Comparison of ENCODE assay signal across 15 cellular contexts in the genomic region with DNA sequence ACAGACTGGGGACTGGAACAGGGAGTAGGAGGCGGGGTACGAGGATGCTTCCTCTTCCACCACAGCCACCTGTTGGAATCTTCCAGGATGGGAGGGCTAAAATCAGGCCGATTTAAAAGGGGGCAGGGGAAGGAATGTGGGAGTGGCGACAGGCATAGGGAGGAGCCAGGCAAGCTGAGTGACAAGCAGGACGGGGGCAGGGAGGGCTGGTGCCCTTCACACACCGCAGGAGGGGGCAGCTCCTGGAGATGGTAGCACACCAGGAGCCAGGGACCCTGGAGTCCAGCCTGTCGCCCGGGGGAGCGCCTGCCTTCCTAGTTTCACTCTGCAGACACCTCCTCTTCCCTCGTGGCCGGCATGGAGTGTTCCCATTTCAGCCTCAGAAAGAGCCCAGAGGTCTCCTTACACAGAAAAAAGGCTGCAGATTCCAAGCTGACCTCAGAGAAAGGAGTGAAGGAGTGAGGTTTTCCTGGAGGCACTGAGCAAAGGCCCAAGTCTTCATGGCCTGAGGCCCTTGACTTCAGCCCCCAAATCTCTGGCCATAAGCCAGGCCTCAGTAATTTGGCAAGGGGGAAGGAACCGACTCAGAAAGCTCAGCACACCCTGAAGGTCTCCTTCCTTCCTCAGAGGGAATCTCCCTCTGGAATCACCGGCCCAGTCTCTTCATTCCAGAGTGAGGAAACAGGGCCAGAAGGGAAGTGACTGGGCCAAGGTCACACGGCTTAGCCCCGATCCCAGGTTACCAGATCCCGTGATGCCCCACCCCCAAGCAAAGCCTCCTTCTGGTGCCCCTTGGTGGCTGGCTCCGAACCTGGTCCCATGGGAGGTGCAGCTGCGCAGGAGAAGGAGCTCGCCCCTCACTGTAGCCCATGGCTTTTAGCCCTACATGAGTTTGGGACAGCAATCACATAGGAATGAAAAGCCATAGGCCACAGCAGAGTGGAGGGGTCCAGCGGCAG. TPM values are rescaled to one million over a fixed set of nuclear protein-coding genes. Genes with fewer than 3 reads are reported as not detected.
DNase-seq lines count a peak whose midpoint lies in the region; FAIRE-seq and TF ChIP-seq lines count a peak whose summit lies in the region.
"Had no signal": no experiment of that assay in that cellular context is flagged by ENCODE, and none has a peak within 500 bp of the region (broad histone marks: within the 10 kb centered on the region; RNA-seq: fewer than 3 reads in every experiment).

No MANE protein-coding gene starts in this region.

- peak overlapping the region; percentile 52 for H3K4me2 ChIP-seq in neuronal stem cell (ENCODE audit: insufficient read depth, low read length, poor library complexity, severe bottlenecking)
- no peak overlapping the region for H3K4me2 ChIP-seq in Karpas-422 (ENCODE audit: low read depth, low read length, poor library complexity, severe bottlenecking)
- H3K4me2 ChIP-seq in OCI-LY7 (ENCODE audit: low read length): no peak overlapping the region

- peaks cover 6% of the 10 kb centered on the region for H3K79me1 ChIP-seq in neuronal stem cell (ENCODE audit: low read depth, low read length)

- H3K27me3 ChIP-seq in neuronal stem cell (ENCODE audit: control insufficient read depth in 3 of 3, insufficient read depth in 3 of 3, low read depth in 1 of 3, low read length in 3 of 3) (peaks cover 0 to 48% (median 0%) of the 10 kb centered on the region in 3 experiments), Karpas-422 (ENCODE audit: low read length) (no peaks in the 10 kb centered on the region)

- CTCF ChIA-PET in OCI-LY7 (lab: Charles Lee; ENCODE audit: unreplicated experiment): interaction anchor here (1.2 kb wide), 1 partner anchor 17 kb away, joined by 3 read pairs; no protein-coding TSS in a partner anchor

- H3K23ac ChIP-seq in neuronal stem cell (ENCODE audit: low read depth, low read length, poor library complexity): no peak overlapping the region

- H2AFZ ChIP-seq in neuronal stem cell (ENCODE audit: low read length) (no peak overlapping the region), Karpas-422 (ENCODE audit: low read length) (no peak overlapping the region), OCI-LY7 (ENCODE audit: low read length) (no peak overlapping the region)

- BruUV-seq in OCI-LY7 (replicated peaks; lab: Mats Ljungman, UMichigan): no TSS peak

- peak overlapping the region; percentile 3 for H3K14ac ChIP-seq in neuronal stem cell (ENCODE audit: low read length)

- WGBS in neuronal stem cell (ENCODE audit: extremely low coverage in 2 of 2, insufficient read length in 2 of 2, insufficient replicate concordance in 1 of 2), 2 donors: no CpG with 5 or more reads among the region's 20 CpGs

- TF ChIP-seq CTCF in fibroblast of the aortic adventitia (IDR thresholded peaks at IDR 0.05; ENCODE audit: insufficient read depth, low read length) (no peak), OCI-LY7 (conservative IDR thresholded peaks at IDR 0.05; ENCODE audit: low read length) (no peak)

- peak overlapping the region; percentile 99 for H3K27ac ChIP-seq in neuronal stem cell (replicated peaks; ENCODE audit: low read length)
- no peak overlapping the region for H3K27ac ChIP-seq in Karpas-422 (ENCODE audit: low read length)
- no peak overlapping the region for H3K27ac ChIP-seq in OCI-LY7 (ENCODE audit: low read depth, low read length, poor library complexity, severe bottlenecking)

- H3K9me2 ChIP-seq in Karpas-422 (replicated peaks; ENCODE audit: insufficient read depth, low read length) (no peaks in the 10 kb centered on the region), OCI-LY7 (ENCODE audit: insufficient read depth, low read length) (no peaks in the 10 kb centered on the region)

- no peaks in the 10 kb centered on the region for H4K20me1 ChIP-seq in Karpas-422 (ENCODE audit: insufficient read depth, low read depth, low read length)
- H4K20me1 ChIP-seq in OCI-LY7 (ENCODE audit: insufficient read depth, low read length): no peaks in the 10 kb centered on the region

- POLR2A ChIA-PET in OCI-LY7 (lab: Charles Lee): interaction anchor here (1.2 kb wide), 1 partner anchor 9 kb away, joined by 3 read pairs; no protein-coding TSS in a partner anchor

- no peaks in the 10 kb centered on the region for H3K79me2 ChIP-seq in Karpas-422 (ENCODE audit: low read length)
- no peaks in the 10 kb centered on the region for H3K79me2 ChIP-seq in OCI-LY7 (ENCODE audit: insufficient read depth, low read depth, low read length)

- H2BK15ac ChIP-seq in neuronal stem cell (ENCODE audit: low read length): peak overlapping the region; percentile 8

- H3K4ac ChIP-seq in neuronal stem cell (ENCODE audit: low read length): peak overlapping the region; percentile 4

- intact Hi-C loops in OCI-LY7 (cut with micrococcal nuclease; ENCODE audit: unreplicated experiment): no loop called here

- FAIRE-seq in G401.6 (lab: Jason Lieb, UNC): peak; percentile 72

- H4K91ac ChIP-seq in neuronal stem cell (ENCODE audit: low read depth, low read length, poor library complexity): peak overlapping the region; percentile 35

- TF ChIP-seq POLR2A in erythroblast (IDR thresholded peaks at IDR 0.05; ENCODE audit: low read length): no peak

- DNase-seq in RPMI7951 (ENCODE audit: low read depth) (peak; percentile 23), fibroblast of the aortic adventitia (ENCODE audit: low read depth) (peak; percentile 59), neuronal stem cell (ENCODE audit: low spot score) (no peak), erythroblast (lab: John Stamatoyannopoulos, UW) (no peak), NCI-H1048 (lab: John Stamatoyannopoulos, UW) (no peak), Karpas-422 (no peak), OCI-LY7 (ENCODE audit: low spot score) (no peak)
- DNase-seq: activated CD8-positive, alpha-beta memory T cell treated with anti-CD3 and anti-CD28 coated beads, Interleukin-2, amount 50 U/mL, for 48 hours; BE2C; NCI-H2171; RPMI8226; stimulated activated CD4-positive, alpha-beta T cell treated with anti-CD3 and anti-CD28 coated beads, Interleukin-2, amount 100 ng/mL, for 24 hours had no signal

- peak overlapping the region; percentile 94 for H3K18ac ChIP-seq in neuronal stem cell (ENCODE audit: low read length)

- H2BK120ac ChIP-seq in neuronal stem cell (ENCODE audit: low read depth, low read length): peak overlapping the region; percentile 18

- H3K4me1 ChIP-seq in neuronal stem cell (ENCODE audit: control insufficient read depth in 2 of 2, insufficient read depth in 1 of 2, low read depth in 1 of 2, low read length in 2 of 2) (peaks cover 56 to 66% of the 10 kb centered on the region in 2 donors), Karpas-422 (ENCODE audit: low read length) (no peaks in the 10 kb centered on the region), OCI-LY7 (ENCODE audit: insufficient read depth, low read length, poor library complexity, severe bottlenecking) (peaks cover 40% of the 10 kb centered on the region)

- H2BK12ac ChIP-seq in neuronal stem cell (ENCODE audit: low read length): no peak overlapping the region

- peak overlapping the region; percentile 85 for H2BK5ac ChIP-seq in neuronal stem cell (ENCODE audit: low read length)

- H3K9ac ChIP-seq in neuronal stem cell (ENCODE audit: low read depth, low read length, poor library complexity) (peak overlapping the region; percentile 77), Karpas-422 (ENCODE audit: low read length) (no peak overlapping the region)

- H2AK5ac ChIP-seq in neuronal stem cell (ENCODE audit: low read depth, low read length): peak overlapping the region; percentile 22

- peaks cover 0 to 7% of the 10 kb centered on the region in 2 donors for H3K36me3 ChIP-seq in neuronal stem cell (replicated peaks in 1 of 2; ENCODE audit: control insufficient read depth in 2 of 2, insufficient read depth in 2 of 2, low read length in 2 of 2)
- H3K36me3 ChIP-seq in Karpas-422 (ENCODE audit: insufficient read depth, low read length): no peaks in the 10 kb centered on the region
- no peaks in the 10 kb centered on the region for H3K36me3 ChIP-seq in OCI-LY7 (ENCODE audit: insufficient read depth, low read length)
- H3K36me3 ChIP-seq: BE2C had no signal

- no peak overlapping the region for H4K8ac ChIP-seq in neuronal stem cell (ENCODE audit: low read depth, low read length)

- H3K4me3 ChIP-seq in fibroblast of the aortic adventitia (ENCODE audit: low read depth, low read length): no peak overlapping the region
- peak overlapping the region in 1 of 2 donors; percentile 66 for H3K4me3 ChIP-seq in neuronal stem cell (ENCODE audit: low read length in 2 of 2)
- H3K4me3 ChIP-seq in Karpas-422 (ENCODE audit: low read length): no peak overlapping the region
- no peak overlapping the region for H3K4me3 ChIP-seq in OCI-LY7 (ENCODE audit: low read depth, low read length, poor library complexity, severe bottlenecking)

- no peaks in the 10 kb centered on the region for H3K9me3 ChIP-seq in neuronal stem cell (replicated peaks in 1 of 2; ENCODE audit: control insufficient read depth in 2 of 2, insufficient read depth in 1 of 2, low read depth in 1 of 2, low read length in 2 of 2)
- no peaks in the 10 kb centered on the region for H3K9me3 ChIP-seq in Karpas-422 (ENCODE audit: low read length)
- no peaks in the 10 kb centered on the region for H3K9me3 ChIP-seq in OCI-LY7 (ENCODE audit: low read length)
- H3K9me3 ChIP-seq: BE2C had no signal

RNA-seq across cellular contexts. Expression of gene BLACAT1, which starts 8.1 kb away (rescaled TPM):
- total RNA-seq in RPMI7951 (2014; rRNA removed; shearing (Covaris generic)): not detected in 2 replicates
- total RNA-seq in fibroblast of the aortic adventitia (ENCODE audit: low replicate concordance) (0.09 TPM in 1 of 2 replicates, not detected in the other), OCI-LY7 (2022) (0.29 and 0.48 TPM in 2 replicates)
- polyA plus RNA-seq in neuronal stem cell (2013, experiment 1 of 2): 75.0 TPM
- 75.3 TPM for polyA plus RNA-seq in neuronal stem cell (2013, experiment 2 of 2)
- not detected in 2 replicates for total RNA-seq in Karpas-422 (2014; rRNA removed; shearing (Covaris generic); ENCODE audit: low replicate concordance)
- 0.19 TPM in 1 of 2 replicates, not detected in the other for total RNA-seq in OCI-LY7 (2014; rRNA removed; shearing (Covaris generic))
- total RNA-seq: dermis blood vessel endothelial cell, left ventricle myocardium superior had no signal

RNA-seq across cellular contexts. Expression of gene LEMD1, which starts 25.9 kb away (rescaled TPM):
- total RNA-seq in RPMI7951 (2014; rRNA removed; shearing (Covaris generic)): not detected in 2 replicates
- 0.36 TPM in 1 of 2 replicates, not detected in the other for total RNA-seq in fibroblast of the aortic adventitia (ENCODE audit: low replicate concordance)
- polyA plus RNA-seq in neuronal stem cell (2013, experiment 1 of 2): 108 TPM
- 112 TPM for polyA plus RNA-seq in neuronal stem cell (2013, experiment 2 of 2)
- not detected in 2 replicates for total RNA-seq in Karpas-422 (2014; rRNA removed; shearing (Covaris generic); ENCODE audit: low replicate concordance)
- 0.44 and 0.57 TPM in 2 replicates for total RNA-seq in OCI-LY7 (2014; rRNA removed; shearing (Covaris generic))
- total RNA-seq in OCI-LY7 (2022): 0.63 TPM in 1 of 2 replicates, not detected in the other
- total RNA-seq: dermis blood vessel endothelial cell, left ventricle myocardium superior had no signal

RNA-seq across cellular contexts. Expression of gene CDK18, which starts 56.7 kb away (rescaled TPM):
- under 0.01 and 0.36 TPM in 2 replicates for total RNA-seq in RPMI7951 (2014; rRNA removed; shearing (Covaris generic))
- total RNA-seq in fibroblast of the aortic adventitia (ENCODE audit: low replicate concordance) (0.27 and 1.6 TPM in 2 replicates), OCI-LY7 (2022) (21.2 and 24.1 TPM in 2 replicates)
- polyA plus RNA-seq in neuronal stem cell (2013, experiment 1 of 2): 25.8 TPM
- 25.5 TPM for polyA plus RNA-seq in neuronal stem cell (2013, experiment 2 of 2)
- total RNA-seq in Karpas-422 (2014; rRNA removed; shearing (Covaris generic); ENCODE audit: low replicate concordance): 0.45 TPM in 1 of 2 replicates, not detected in the other
- 10.1 and 10.9 TPM in 2 replicates for total RNA-seq in OCI-LY7 (2014; rRNA removed; shearing (Covaris generic))

Comparison
In these comparisons a context has a peak if more than half of its experiments do, and no peak if none do; other contexts are left out.
1. DNase-seq: peak in RPMI7951 (single experiment) and fibroblast of the aortic adventitia (single experiment); none in neuronal stem cell (single experiment), erythroblast (0 of 2), NCI-H1048 (single experiment), Karpas-422 (single experiment) and OCI-LY7 (single experiment).